Comparison of ENCODE assay signal across 10 cellular contexts in the genomic region with DNA sequence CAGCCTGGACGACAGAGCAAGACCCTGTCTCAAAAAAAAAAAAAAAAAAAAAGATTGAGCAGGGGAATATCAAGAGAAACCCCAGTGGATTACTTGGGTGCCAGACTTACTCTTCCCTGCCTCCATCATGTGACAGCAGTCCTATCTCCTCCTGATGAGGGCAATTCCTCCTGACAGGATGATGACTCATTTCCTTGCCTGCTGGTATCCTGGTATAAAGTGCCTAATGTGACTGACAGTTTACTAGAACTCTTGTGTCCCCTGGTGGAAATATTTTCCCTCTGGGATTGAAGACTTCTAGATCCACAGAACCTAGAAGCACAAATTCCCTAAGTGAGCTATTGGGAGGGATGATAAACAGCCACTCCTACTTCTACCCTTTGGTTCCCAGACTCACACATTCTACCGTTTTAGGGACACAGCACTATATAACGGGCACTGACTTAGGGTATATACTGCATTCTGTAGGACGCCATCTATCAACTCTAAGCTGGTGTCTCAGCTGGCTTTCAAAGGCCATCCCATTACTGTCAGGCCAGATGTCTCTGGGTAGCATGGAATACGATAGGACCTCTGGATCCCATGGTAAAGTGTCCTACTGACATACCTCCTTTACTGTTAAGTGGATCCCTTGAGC.
DNase-seq lines count a peak whose midpoint lies in the region; ATAC-seq and TF ChIP-seq lines count a peak whose summit lies in the region.
"Had no signal": no experiment of that assay in that cellular context is flagged by ENCODE, and none has a peak within 500 bp of the region (broad histone marks: within the 10 kb centered on the region; RNA-seq: fewer than 3 reads in every experiment).

No MANE protein-coding gene starts in this region.

- no peak for ATAC-seq in stimulated activated naive CD8-positive, alpha-beta T cell treated with anti-CD3 and anti-CD28 coated beads, Interleukin-15, amount 100 ng/mL, for 72 hours
- no peak for ATAC-seq in HG03280 (IDR thresholded peaks at IDR 0.05; ENCODE audit: unreplicated experiment)
- no peak for ATAC-seq in activated CD8-positive, alpha-beta memory T cell treated with anti-CD3 and anti-CD28 coated beads, Interleukin-2, amount 10 ng/mL, durations not matched to agents 7 days and 5 days
- no peak for ATAC-seq in GM18861 (IDR thresholded peaks at IDR 0.05; ENCODE audit: unreplicated experiment)

- CTCF ChIA-PET in activated CD8-positive, alpha-beta memory T cell treated with anti-CD3 and anti-CD28 coated beads, Interleukin-2, amount 10 ng/mL, durations not matched to agents 7 days and 5 days (lab: Charles Lee), result no interaction called here

- H3K27ac Mint-ChIP-seq in stimulated activated naive CD8-positive, alpha-beta T cell treated with anti-CD3 and anti-CD28 coated beads, Interleukin-15, amount 100 ng/mL, for 72 hours, result no peak overlapping the region
- H3K27ac Mint-ChIP-seq in activated CD8-positive, alpha-beta memory T cell treated with anti-CD3 and anti-CD28 coated beads, Interleukin-2, amount 10 ng/mL, durations not matched to agents 7 days and 5 days, result no peak overlapping the region

- TF ChIP-seq RAD21 in Ishikawa (IDR thresholded peaks at IDR 0.05; ENCODE audit: low read depth), result peak; percentile 31; the same call in 1 of the 2 replicates

- H3K27me3 Mint-ChIP-seq in stimulated activated naive CD8-positive, alpha-beta T cell treated with anti-CD3 and anti-CD28 coated beads, Interleukin-15, amount 100 ng/mL, for 72 hours, result no peaks in the 10 kb centered on the region
- H3K27me3 Mint-ChIP-seq in activated CD8-positive, alpha-beta memory T cell treated with anti-CD3 and anti-CD28 coated beads, Interleukin-2, amount 10 ng/mL, durations not matched to agents 7 days and 5 days, result no peaks in the 10 kb centered on the region

- H3K4me1 Mint-ChIP-seq in stimulated activated naive CD8-positive, alpha-beta T cell treated with anti-CD3 and anti-CD28 coated beads, Interleukin-15, amount 100 ng/mL, for 72 hours, result no peaks in the 10 kb centered on the region
- no peaks in the 10 kb centered on the region for H3K4me1 Mint-ChIP-seq in activated CD8-positive, alpha-beta memory T cell treated with anti-CD3 and anti-CD28 coated beads, Interleukin-2, amount 10 ng/mL, durations not matched to agents 7 days and 5 days

- H3K36me3 Mint-ChIP-seq in activated CD8-positive, alpha-beta memory T cell treated with anti-CD3 and anti-CD28 coated beads, Interleukin-2, amount 10 ng/mL, durations not matched to agents 7 days and 5 days, result no peaks in the 10 kb centered on the region

- no peak overlapping the region for H3K4me3 Mint-ChIP-seq in stimulated activated naive CD8-positive, alpha-beta T cell treated with anti-CD3 and anti-CD28 coated beads, Interleukin-15, amount 100 ng/mL, for 72 hours
- no peak overlapping the region for H3K4me3 Mint-ChIP-seq in activated CD8-positive, alpha-beta memory T cell treated with anti-CD3 and anti-CD28 coated beads, Interleukin-2, amount 10 ng/mL, durations not matched to agents 7 days and 5 days

- DNase-seq in CD1c-positive myeloid dendritic cell (ENCODE audit: extremely low spot score) (peak; percentile 31), astrocyte of the hippocampus (ENCODE audit: low read depth, low spot score) (peak; percentile 10), kidney tubule cell (ENCODE audit: low spot score) (peak; percentile 94)
- DNase-seq in stimulated activated naive CD8-positive, alpha-beta T cell treated with anti-CD3 and anti-CD28 coated beads, Interleukin-15, amount 100 ng/mL, for 72 hours, result no peak
- no peak for DNase-seq in activated CD8-positive, alpha-beta memory T cell treated with anti-CD3 and anti-CD28 coated beads, Interleukin-2, amount 10 ng/mL, durations not matched to agents 7 days and 5 days
- DNase-seq: MM.1S, SJCRH30 had no signal

- peaks cover 5 to 7% of the 10 kb centered on the region in 2 donors for H3K9me3 Mint-ChIP-seq in stimulated activated naive CD8-positive, alpha-beta T cell treated with anti-CD3 and anti-CD28 coated beads, Interleukin-15, amount 100 ng/mL, for 72 hours
- H3K9me3 Mint-ChIP-seq in activated CD8-positive, alpha-beta memory T cell treated with anti-CD3 and anti-CD28 coated beads, Interleukin-2, amount 10 ng/mL, durations not matched to agents 7 days and 5 days (ENCODE audit: low read depth), result no peaks in the 10 kb centered on the region

- no peak for TF ChIP-seq EP300 in Ishikawa (IDR thresholded peaks at IDR 0.05; ENCODE audit: borderline replicate concordance)

TF ChIP-seq in Ishikawa, 13 proteins besides CTCF, POLR2A, EP300 and RAD21:
- TF ChIP-seq, protein P1, sequence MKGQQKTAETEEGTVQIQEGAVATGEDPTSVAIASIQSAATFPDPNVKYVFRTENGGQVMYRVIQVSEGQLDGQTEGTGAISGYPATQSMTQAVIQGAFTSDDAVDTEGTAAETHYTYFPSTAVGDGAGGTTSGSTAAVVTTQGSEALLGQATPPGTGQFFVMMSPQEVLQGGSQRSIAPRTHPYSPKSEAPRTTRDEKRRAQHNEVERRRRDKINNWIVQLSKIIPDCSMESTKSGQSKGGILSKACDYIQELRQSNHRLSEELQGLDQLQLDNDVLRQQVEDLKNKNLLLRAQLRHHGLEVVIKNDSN (IDR thresholded peaks at IDR 0.05), result 0 out of 2 replicates have a peak, but pooled peaks have one; percentile 14
- TF ChIP-seq, protein P2, sequence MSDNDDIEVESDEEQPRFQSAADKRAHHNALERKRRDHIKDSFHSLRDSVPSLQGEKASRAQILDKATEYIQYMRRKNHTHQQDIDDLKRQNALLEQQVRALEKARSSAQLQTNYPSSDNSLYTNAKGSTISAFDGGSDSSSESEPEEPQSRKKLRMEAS (IDR thresholded peaks at IDR 0.05), result no peak

Comparison
In these comparisons a context has a peak if more than half of its experiments do, and no peak if none do; other contexts are left out.
1. DNase-seq: peak in CD1c-positive myeloid dendritic cell (single experiment), astrocyte of the hippocampus (single experiment) and kidney tubule cell (single experiment); none in stimulated activated naive CD8-positive, alpha-beta T cell treated with anti-CD3 and anti-CD28 coated beads, Interleukin-15, amount 100 ng/mL, for 72 hours (0 of 2) and activated CD8-positive, alpha-beta memory T cell treated with anti-CD3 and anti-CD28 coated beads, Interleukin-2, amount 10 ng/mL, durations not matched to agents 7 days and 5 days (single experiment).